In the genomic region with DNA sequence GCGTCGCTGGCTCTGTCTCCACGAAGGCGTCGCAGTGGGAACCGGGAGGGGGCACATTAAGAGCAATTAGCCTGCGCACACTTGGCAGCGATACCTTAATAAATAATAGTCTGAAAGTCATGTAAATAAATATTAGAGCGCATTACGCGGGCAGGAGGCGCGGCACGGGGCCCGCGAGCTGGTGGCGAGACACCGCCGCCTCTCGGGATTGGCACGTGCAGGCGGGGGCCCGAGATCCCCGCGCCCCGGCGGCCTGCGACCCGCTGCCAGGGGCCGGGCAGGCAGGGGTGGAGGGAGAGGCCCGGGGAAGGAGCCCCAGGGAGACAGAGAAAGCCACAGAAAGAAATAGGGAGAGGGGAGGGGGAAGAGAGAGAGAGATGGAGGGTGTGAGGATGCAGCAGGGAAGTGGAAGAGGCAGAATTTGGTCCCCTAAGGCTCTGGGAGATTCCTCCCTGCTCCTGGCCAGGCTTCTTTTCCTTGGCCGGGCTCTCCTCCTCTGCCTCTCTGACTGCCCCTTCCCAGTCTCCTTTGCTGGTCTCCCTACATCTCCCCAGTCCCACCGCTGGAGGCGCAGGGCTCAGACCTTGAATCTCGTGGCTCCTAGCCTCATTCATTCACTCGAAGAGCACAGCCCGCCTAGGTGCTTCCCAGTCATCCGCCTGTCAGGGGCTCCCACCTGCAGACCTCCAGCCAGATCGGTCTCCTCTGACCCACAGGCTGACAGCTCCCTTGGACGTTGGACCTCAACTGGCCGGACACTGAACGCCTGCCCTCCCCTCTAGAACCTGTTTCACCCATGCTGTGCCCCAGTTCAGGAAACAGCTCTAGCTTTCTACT, we compare ENCODE assay signal across 1 cellular context.
TF ChIP-seq lines count a peak whose summit lies in the region.

No MANE protein-coding gene starts in this region.

TF ChIP-seq in HEK293, 187 proteins besides CTCF, POLR2A, EP300 and RAD21 (continued from another document and continues in another):
- TF ChIP-seq, protein P1, sequence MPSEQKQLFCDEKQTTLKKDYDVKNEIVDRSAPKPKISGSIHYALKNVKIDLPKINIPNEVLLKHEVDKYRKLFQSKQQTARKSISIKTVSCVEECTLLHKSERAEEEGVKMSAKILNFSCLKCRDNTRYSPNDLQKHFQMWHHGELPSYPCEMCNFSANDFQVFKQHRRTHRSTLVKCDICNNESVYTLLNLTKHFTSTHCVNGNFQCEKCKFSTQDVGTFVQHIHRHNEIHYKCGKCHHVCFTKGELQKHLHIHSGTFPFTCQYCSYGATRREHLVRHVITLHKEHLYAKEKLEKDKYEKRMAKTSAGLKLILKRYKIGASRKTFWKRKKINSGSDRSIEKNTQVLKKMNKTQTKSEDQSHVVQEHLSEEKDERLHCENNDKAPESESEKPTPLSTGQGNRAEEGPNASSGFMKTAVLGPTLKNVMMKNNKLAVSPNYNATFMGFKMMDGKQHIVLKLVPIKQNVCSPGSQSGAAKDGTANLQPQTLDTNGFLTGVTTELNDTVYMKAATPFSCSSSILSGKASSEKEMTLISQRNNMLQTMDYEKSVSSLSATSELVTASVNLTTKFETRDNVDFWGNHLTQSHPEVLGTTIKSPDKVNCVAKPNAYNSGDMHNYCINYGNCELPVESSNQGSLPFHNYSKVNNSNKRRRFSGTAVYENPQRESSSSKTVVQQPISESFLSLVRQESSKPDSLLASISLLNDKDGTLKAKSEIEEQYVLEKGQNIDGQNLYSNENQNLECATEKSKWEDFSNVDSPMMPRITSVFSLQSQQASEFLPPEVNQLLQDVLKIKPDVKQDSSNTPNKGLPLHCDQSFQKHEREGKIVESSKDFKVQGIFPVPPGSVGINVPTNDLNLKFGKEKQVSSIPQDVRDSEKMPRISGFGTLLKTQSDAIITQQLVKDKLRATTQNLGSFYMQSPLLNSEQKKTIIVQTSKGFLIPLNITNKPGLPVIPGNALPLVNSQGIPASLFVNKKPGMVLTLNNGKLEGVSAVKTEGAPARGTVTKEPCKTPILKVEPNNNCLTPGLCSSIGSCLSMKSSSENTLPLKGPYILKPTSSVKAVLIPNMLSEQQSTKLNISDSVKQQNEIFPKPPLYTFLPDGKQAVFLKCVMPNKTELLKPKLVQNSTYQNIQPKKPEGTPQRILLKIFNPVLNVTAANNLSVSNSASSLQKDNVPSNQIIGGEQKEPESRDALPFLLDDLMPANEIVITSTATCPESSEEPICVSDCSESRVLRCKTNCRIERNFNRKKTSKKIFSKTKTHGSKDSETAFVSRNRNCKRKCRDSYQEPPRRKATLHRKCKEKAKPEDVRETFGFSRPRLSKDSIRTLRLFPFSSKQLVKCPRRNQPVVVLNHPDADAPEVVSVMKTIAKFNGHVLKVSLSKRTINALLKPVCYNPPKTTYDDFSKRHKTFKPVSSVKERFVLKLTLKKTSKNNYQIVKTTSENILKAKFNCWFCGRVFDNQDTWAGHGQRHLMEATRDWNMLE (tag by site-specific recombination; conservative IDR thresholded peaks at IDR 0.05; ENCODE audit: low read depth) = no peak
- TF ChIP-seq, protein P2, sequence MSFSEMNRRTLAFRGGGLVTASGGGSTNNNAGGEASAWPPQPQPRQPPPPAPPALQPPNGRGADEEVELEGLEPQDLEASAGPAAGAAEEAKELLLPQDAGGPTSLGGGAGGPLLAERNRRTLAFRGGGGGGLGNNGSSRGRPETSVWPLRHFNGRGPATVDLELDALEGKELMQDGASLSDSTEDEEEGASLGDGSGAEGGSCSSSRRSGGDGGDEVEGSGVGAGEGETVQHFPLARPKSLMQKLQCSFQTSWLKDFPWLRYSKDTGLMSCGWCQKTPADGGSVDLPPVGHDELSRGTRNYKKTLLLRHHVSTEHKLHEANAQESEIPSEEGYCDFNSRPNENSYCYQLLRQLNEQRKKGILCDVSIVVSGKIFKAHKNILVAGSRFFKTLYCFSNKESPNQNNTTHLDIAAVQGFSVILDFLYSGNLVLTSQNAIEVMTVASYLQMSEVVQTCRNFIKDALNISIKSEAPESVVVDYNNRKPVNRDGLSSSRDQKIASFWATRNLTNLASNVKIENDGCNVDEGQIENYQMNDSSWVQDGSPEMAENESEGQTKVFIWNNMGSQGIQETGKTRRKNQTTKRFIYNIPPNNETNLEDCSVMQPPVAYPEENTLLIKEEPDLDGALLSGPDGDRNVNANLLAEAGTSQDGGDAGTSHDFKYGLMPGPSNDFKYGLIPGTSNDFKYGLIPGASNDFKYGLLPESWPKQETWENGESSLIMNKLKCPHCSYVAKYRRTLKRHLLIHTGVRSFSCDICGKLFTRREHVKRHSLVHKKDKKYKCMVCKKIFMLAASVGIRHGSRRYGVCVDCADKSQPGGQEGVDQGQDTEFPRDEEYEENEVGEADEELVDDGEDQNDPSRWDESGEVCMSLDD (tag by site-specific recombination; IDR thresholded peaks at IDR 0.05) = no peak
- TF ChIP-seq HOXA7 (CRISPR knock-in tag; IDR thresholded peaks at IDR 0.05; ENCODE audit: borderline replicate concordance) (no peak), ZNF132 (tag by site-specific recombination; IDR thresholded peaks at IDR 0.05; ENCODE audit: borderline replicate concordance) (no peak), RBAK (tag by site-specific recombination; IDR thresholded peaks at IDR 0.05) (no peak), ZNF23 (tag by site-specific recombination; IDR thresholded peaks at IDR 0.05; ENCODE audit: borderline replicate concordance) (no peak), ZBTB20 (tag by site-specific recombination; IDR thresholded peaks at IDR 0.05) (peak; percentile 12; the same call in 1 of the 2 replicates), ZNF791 (tag by site-specific recombination; IDR thresholded peaks at IDR 0.05) (no peak), ZNF571 (tag by site-specific recombination; IDR thresholded peaks at IDR 0.05) (no peak), ZNF140 (tag by site-specific recombination; IDR thresholded peaks at IDR 0.05) (no peak), ZNF776 (tag by site-specific recombination; IDR thresholded peaks at IDR 0.05; ENCODE audit: borderline replicate concordance) (no peak), ZNF626 (tag by site-specific recombination; IDR thresholded peaks at IDR 0.05) (no peak), ZNF19 (tag by site-specific recombination; IDR thresholded peaks at IDR 0.05; ENCODE audit: low read depth) (no peak), ZNF670 (tag by site-specific recombination; IDR thresholded peaks at IDR 0.05; ENCODE audit: low read depth) (no peak), BCL11B (tag by site-specific recombination; IDR thresholded peaks at IDR 0.05; ENCODE audit: low read depth) (no peak), ZFHX2 (tag by site-specific recombination; conservative IDR thresholded peaks at IDR 0.05) (no peak), ZNF785 (tag by site-specific recombination; IDR thresholded peaks at IDR 0.05) (no peak), SP7 (tag by site-specific recombination; IDR thresholded peaks at IDR 0.05) (no peak), ZNF214 (tag by site-specific recombination; IDR thresholded peaks at IDR 0.05; ENCODE audit: borderline replicate concordance) (no peak), ZNF76 (tag by site-specific recombination; IDR thresholded peaks at IDR 0.05; ENCODE audit: borderline replicate concordance, low read depth) (peak; percentile 34; the same call in 1 of the 2 replicates)
- TF ChIP-seq, protein P3, sequence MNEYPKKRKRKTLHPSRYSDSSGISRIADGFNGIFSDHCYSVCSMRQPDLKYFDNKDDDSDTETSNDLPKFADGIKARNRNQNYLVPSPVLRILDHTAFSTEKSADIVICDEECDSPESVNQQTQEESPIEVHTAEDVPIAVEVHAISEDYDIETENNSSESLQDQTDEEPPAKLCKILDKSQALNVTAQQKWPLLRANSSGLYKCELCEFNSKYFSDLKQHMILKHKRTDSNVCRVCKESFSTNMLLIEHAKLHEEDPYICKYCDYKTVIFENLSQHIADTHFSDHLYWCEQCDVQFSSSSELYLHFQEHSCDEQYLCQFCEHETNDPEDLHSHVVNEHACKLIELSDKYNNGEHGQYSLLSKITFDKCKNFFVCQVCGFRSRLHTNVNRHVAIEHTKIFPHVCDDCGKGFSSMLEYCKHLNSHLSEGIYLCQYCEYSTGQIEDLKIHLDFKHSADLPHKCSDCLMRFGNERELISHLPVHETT (tag by site-specific recombination; IDR thresholded peaks at IDR 0.05) = no peak
- TF ChIP-seq, protein P4, sequence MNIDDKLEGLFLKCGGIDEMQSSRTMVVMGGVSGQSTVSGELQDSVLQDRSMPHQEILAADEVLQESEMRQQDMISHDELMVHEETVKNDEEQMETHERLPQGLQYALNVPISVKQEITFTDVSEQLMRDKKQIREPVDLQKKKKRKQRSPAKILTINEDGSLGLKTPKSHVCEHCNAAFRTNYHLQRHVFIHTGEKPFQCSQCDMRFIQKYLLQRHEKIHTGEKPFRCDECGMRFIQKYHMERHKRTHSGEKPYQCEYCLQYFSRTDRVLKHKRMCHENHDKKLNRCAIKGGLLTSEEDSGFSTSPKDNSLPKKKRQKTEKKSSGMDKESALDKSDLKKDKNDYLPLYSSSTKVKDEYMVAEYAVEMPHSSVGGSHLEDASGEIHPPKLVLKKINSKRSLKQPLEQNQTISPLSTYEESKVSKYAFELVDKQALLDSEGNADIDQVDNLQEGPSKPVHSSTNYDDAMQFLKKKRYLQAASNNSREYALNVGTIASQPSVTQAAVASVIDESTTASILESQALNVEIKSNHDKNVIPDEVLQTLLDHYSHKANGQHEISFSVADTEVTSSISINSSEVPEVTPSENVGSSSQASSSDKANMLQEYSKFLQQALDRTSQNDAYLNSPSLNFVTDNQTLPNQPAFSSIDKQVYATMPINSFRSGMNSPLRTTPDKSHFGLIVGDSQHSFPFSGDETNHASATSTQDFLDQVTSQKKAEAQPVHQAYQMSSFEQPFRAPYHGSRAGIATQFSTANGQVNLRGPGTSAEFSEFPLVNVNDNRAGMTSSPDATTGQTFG (tag by site-specific recombination; IDR thresholded peaks at IDR 0.05; ENCODE audit: borderline replicate concordance) = no peak
- TF ChIP-seq, protein P5, sequence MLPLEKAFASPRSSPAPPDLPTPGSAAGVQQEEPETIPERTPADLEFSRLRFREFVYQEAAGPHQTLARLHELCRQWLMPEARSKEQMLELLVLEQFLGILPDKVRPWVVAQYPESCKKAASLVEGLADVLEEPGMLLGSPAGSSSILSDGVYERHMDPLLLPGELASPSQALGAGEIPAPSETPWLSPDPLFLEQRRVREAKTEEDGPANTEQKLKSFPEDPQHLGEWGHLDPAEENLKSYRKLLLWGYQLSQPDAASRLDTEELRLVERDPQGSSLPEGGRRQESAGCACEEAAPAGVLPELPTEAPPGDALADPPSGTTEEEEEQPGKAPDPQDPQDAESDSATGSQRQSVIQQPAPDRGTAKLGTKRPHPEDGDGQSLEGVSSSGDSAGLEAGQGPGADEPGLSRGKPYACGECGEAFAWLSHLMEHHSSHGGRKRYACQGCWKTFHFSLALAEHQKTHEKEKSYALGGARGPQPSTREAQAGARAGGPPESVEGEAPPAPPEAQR (tag by site-specific recombination; IDR thresholded peaks at IDR 0.05) = no peak
- TF ChIP-seq, protein P6, sequence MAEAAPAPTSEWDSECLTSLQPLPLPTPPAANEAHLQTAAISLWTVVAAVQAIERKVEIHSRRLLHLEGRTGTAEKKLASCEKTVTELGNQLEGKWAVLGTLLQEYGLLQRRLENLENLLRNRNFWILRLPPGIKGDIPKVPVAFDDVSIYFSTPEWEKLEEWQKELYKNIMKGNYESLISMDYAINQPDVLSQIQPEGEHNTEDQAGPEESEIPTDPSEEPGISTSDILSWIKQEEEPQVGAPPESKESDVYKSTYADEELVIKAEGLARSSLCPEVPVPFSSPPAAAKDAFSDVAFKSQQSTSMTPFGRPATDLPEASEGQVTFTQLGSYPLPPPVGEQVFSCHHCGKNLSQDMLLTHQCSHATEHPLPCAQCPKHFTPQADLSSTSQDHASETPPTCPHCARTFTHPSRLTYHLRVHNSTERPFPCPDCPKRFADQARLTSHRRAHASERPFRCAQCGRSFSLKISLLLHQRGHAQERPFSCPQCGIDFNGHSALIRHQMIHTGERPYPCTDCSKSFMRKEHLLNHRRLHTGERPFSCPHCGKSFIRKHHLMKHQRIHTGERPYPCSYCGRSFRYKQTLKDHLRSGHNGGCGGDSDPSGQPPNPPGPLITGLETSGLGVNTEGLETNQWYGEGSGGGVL (tag by site-specific recombination; IDR thresholded peaks at IDR 0.05) = peak; percentile 55
- TF ChIP-seq, protein P7, sequence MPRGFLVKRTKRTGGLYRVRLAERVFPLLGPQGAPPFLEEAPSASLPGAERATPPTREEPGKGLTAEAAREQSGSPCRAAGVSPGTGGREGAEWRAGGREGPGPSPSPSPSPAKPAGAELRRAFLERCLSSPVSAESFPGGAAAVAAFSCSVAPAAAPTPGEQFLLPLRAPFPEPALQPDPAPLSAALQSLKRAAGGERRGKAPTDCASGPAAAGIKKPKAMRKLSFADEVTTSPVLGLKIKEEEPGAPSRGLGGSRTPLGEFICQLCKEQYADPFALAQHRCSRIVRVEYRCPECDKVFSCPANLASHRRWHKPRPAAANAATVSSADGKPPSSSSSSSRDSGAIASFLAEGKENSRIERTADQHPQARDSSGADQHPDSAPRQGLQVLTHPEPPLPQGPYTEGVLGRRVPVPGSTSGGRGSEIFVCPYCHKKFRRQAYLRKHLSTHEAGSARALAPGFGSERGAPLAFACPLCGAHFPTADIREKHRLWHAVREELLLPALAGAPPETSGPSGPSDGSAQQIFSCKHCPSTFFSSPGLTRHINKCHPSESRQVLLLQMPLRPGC (tag by site-specific recombination; IDR thresholded peaks at IDR 0.05) = no peak
- TF ChIP-seq, protein P8, sequence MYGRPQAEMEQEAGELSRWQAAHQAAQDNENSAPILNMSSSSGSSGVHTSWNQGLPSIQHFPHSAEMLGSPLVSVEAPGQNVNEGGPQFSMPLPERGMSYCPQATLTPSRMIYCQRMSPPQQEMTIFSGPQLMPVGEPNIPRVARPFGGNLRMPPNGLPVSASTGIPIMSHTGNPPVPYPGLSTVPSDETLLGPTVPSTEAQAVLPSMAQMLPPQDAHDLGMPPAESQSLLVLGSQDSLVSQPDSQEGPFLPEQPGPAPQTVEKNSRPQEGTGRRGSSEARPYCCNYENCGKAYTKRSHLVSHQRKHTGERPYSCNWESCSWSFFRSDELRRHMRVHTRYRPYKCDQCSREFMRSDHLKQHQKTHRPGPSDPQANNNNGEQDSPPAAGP (tag by site-specific recombination; IDR thresholded peaks at IDR 0.05) = no peak
- TF ChIP-seq, protein P9, sequence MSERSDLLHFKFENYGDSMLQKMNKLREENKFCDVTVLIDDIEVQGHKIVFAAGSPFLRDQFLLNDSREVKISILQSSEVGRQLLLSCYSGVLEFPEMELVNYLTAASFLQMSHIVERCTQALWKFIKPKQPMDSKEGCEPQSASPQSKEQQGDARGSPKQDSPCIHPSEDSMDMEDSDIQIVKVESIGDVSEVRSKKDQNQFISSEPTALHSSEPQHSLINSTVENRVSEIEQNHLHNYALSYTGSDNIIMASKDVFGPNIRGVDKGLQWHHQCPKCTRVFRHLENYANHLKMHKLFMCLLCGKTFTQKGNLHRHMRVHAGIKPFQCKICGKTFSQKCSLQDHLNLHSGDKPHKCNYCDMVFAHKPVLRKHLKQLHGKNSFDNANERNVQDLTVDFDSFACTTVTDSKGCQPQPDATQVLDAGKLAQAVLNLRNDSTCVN (tag by site-specific recombination; optimal IDR thresholded peaks at IDR 0.05) = peak; percentile 47
- TF ChIP-seq, protein P10, sequence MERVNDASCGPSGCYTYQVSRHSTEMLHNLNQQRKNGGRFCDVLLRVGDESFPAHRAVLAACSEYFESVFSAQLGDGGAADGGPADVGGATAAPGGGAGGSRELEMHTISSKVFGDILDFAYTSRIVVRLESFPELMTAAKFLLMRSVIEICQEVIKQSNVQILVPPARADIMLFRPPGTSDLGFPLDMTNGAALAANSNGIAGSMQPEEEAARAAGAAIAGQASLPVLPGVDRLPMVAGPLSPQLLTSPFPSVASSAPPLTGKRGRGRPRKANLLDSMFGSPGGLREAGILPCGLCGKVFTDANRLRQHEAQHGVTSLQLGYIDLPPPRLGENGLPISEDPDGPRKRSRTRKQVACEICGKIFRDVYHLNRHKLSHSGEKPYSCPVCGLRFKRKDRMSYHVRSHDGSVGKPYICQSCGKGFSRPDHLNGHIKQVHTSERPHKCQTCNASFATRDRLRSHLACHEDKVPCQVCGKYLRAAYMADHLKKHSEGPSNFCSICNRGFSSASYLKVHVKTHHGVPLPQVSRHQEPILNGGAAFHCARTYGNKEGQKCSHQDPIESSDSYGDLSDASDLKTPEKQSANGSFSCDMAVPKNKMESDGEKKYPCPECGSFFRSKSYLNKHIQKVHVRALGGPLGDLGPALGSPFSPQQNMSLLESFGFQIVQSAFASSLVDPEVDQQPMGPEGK (tag by site-specific recombination; IDR thresholded peaks at IDR 0.05) = peak; percentile 31
